Comparison of ENCODE assay signal across 23 cellular contexts in the genomic region with DNA sequence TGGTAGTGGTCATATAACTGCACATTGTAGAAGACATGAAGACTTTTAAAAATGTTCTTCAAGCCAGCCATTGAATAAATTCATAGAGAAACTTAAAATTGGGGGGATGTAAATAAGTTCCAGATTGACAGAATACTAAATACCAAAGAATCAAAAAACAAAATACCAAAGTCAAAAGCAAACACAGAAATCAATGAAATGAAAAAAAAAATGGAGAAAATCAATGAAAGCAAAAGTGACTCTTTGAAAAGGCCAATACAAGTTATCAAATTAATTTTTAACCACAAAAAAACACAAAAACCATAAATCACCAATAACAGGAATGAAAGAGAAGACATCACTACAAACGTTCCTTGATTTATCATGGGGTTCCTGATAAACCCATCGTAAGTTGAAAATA. TPM values are rescaled to one million over a fixed set of nuclear protein-coding genes. Genes with fewer than 3 reads are reported as not detected.
A peak's percentile ranks its signal among the peaks of the same experiment; 100 is the strongest.
DNase-seq lines count a peak whose midpoint lies in the region; ATAC-seq, FAIRE-seq and TF ChIP-seq lines count a peak whose summit lies in the region.
"Had no signal": no experiment of that assay in that cellular context is flagged by ENCODE, and none has a peak within 500 bp of the region (broad histone marks: within the 10 kb centered on the region; RNA-seq: fewer than 3 reads in every experiment).

No MANE protein-coding gene starts in this region.

- no peaks in the 10 kb centered on the region for H3K9me3 ChIP-seq in smooth muscle cell (replicated peaks; ENCODE audit: low read depth)

- H3K79me2 ChIP-seq in smooth muscle cell (ENCODE audit: low read depth) = peaks cover 16% of the 10 kb centered on the region

- H3K36me3 Mint-ChIP-seq in chondrocyte (ENCODE audit: low read depth) = peaks cover 36% of the 10 kb centered on the region
- peaks cover 45 to 64% of the 10 kb centered on the region in 2 donors for H3K36me3 Mint-ChIP-seq in stimulated activated naive B cell treated with anti-CD40 and anti-IgM and Interleukin-4, amounts not matched to agents 10 μg/mL and 1 μg/mL and 100 μg/mL, for 72 hours

- no peak for TF ChIP-seq POLR2A in GM12892 (IDR thresholded peaks at IDR 0.05; ENCODE audit: low read depth, low read length)

- no peaks in the 10 kb centered on the region for H3K4me1 Mint-ChIP-seq in chondrocyte (ENCODE audit: low read depth)
- H3K4me1 Mint-ChIP-seq in stimulated activated naive B cell treated with anti-CD40 and anti-IgM and Interleukin-4, amounts not matched to agents 10 μg/mL and 1 μg/mL and 100 μg/mL, for 72 hours = peaks cover 7 to 23% of the 10 kb centered on the region in 2 donors

- 94% methylated on average over 2 of the region's 2 CpGs for WGBS in smooth muscle cell (ENCODE audit: low lambda C conversion rate)

- TF ChIP-seq CTCF in D721Med (IDR thresholded peaks at IDR 0.05; ENCODE audit: insufficient read depth, missing control alignments) = no peak
- no peak for TF ChIP-seq CTCF in chondrocyte (IDR thresholded peaks at IDR 0.05)
- TF ChIP-seq CTCF in smooth muscle cell (IDR thresholded peaks at IDR 0.05; ENCODE audit: borderline replicate concordance, insufficient read depth, poor library complexity, severe bottlenecking) = no peak

- no peak overlapping the region for H3K9ac ChIP-seq in smooth muscle cell (ENCODE audit: low read depth)
- H3K9ac ChIP-seq: BLaER1 had no signal

- H3K27ac Mint-ChIP-seq in chondrocyte (ENCODE audit: unreplicated experiment) = peak overlapping the region; percentile 30
- peak overlapping the region; percentile 9 for H3K27ac Mint-ChIP-seq in stimulated activated naive B cell treated with anti-CD40 and anti-IgM and Interleukin-4, amounts not matched to agents 10 μg/mL and 1 μg/mL and 100 μg/mL, for 72 hours
- H3K27ac Mint-ChIP-seq: CD4-positive, alpha-beta memory T cell; CD4-positive, CD25-positive, alpha-beta regulatory T cell; CD8-positive, alpha-beta memory T cell had no signal

- peaks cover 15% of the 10 kb centered on the region for H3K9me3 Mint-ChIP-seq in chondrocyte (ENCODE audit: low read depth)
- H3K9me3 Mint-ChIP-seq in stimulated activated naive B cell treated with anti-CD40 and anti-IgM and Interleukin-4, amounts not matched to agents 10 μg/mL and 1 μg/mL and 100 μg/mL, for 72 hours = peaks cover 6 to 17% of the 10 kb centered on the region in 2 donors

- no peak for ATAC-seq in stimulated activated naive B cell treated with anti-CD40 and anti-IgM and Interleukin-4, amounts not matched to agents 10 μg/mL and 1 μg/mL and 100 μg/mL, for 72 hours (replicated peaks)

- no peaks in the 10 kb centered on the region for H3K4me1 ChIP-seq in smooth muscle cell (ENCODE audit: low read depth)
- H3K4me1 ChIP-seq: BE2C, BLaER1 had no signal

- H3K4me3 Mint-ChIP-seq in chondrocyte (ENCODE audit: unreplicated experiment) = no peak overlapping the region
- no peak overlapping the region for H3K4me3 Mint-ChIP-seq in stimulated activated naive B cell treated with anti-CD40 and anti-IgM and Interleukin-4, amounts not matched to agents 10 μg/mL and 1 μg/mL and 100 μg/mL, for 72 hours
- H3K4me3 Mint-ChIP-seq: CD14-positive monocyte; CD4-positive, alpha-beta memory T cell; CD4-positive, CD25-positive, alpha-beta regulatory T cell; CD8-positive, alpha-beta memory T cell had no signal

- no peak overlapping the region for H3K27ac ChIP-seq in smooth muscle cell (ENCODE audit: low read depth)
- H3K27ac ChIP-seq: BLaER1 had no signal

- FAIRE-seq in D721Med (lab: Jason Lieb, UNC) (peak; percentile 76), GM19239 (lab: Jason Lieb, UNC) (peak; percentile 23), GM12892 (lab: Jason Lieb, UNC) (no peak)
- FAIRE-seq: A204.1, G401.6, GM12891, GM18507 had no signal

- H3K4me3 ChIP-seq in smooth muscle cell = no peak overlapping the region
- H3K4me3 ChIP-seq: BLaER1 had no signal

- no peaks in the 10 kb centered on the region for H4K20me1 ChIP-seq in smooth muscle cell (ENCODE audit: low read depth)
- H4K20me1 ChIP-seq: BLaER1 had no signal

- no peak overlapping the region for H3K4me2 ChIP-seq in smooth muscle cell
- H3K4me2 ChIP-seq: BLaER1 had no signal

- no peaks in the 10 kb centered on the region for H3K27me3 ChIP-seq in smooth muscle cell (ENCODE audit: low read depth)
- H3K27me3 ChIP-seq: BE2C, BLaER1 had no signal

- H2AFZ ChIP-seq in smooth muscle cell (ENCODE audit: low read depth) = no peak overlapping the region

- DNase-seq in D721Med (ENCODE audit: insufficient read length, low spot score) (no peak), GM19239 (ENCODE audit: insufficient read length, low spot score) (no peak), chondrocyte (ENCODE audit: low spot score) (no peak), smooth muscle cell (lab: John Stamatoyannopoulos, UW; ENCODE audit: unreplicated experiment) (no peak), GM12892 (ENCODE audit: insufficient read length) (no peak)
- DNase-seq in stimulated activated naive B cell treated with anti-CD40 and anti-IgM and Interleukin-4, amounts not matched to agents 10 μg/mL and 1 μg/mL and 100 μg/mL, for 72 hours = no peak
- DNase-seq in activated CD4-positive, CD25-positive, alpha-beta regulatory T cell treated with anti-CD3 and anti-CD28 coated beads, Interleukin-2, amount 50 U/mL, for 72 hours = no peak
- DNase-seq: 8988T; ACHN; BE2C; C1 segment of cervical spinal cord; CD4-positive, alpha-beta memory T cell; CD4-positive, CD25-positive, alpha-beta regulatory T cell; CD8-positive, alpha-beta memory T cell; COR-L47; DMS79 treated with DMSO at 0.1 percent for 48 hours; GF-D8 had no signal

- H3F3A ChIP-seq in smooth muscle cell (ENCODE audit: low read depth) = no peaks in the 10 kb centered on the region

- H3K27me3 Mint-ChIP-seq in chondrocyte (ENCODE audit: low read depth) = no peaks in the 10 kb centered on the region
- no peaks in the 10 kb centered on the region for H3K27me3 Mint-ChIP-seq in stimulated activated naive B cell treated with anti-CD40 and anti-IgM and Interleukin-4, amounts not matched to agents 10 μg/mL and 1 μg/mL and 100 μg/mL, for 72 hours
- H3K27me3 Mint-ChIP-seq: CD4-positive, alpha-beta memory T cell; CD8-positive, alpha-beta memory T cell had no signal

- H3K36me3 ChIP-seq in smooth muscle cell (ENCODE audit: low read depth) = peaks cover 21% of the 10 kb centered on the region

RNA-seq across cellular contexts. Expression of a gene that starts 25.6 kb away (rescaled TPM):
- 50.7 to 60.1 TPM (median 59.1 TPM) in 3 replicates for total RNA-seq in chondrocyte
- 32.7 and 39.7 TPM in 2 replicates for total RNA-seq in smooth muscle cell
- polyA plus RNA-seq in smooth muscle cell = 9.8 and 12.0 TPM in 2 replicates
- 17.0 TPM for polyA plus RNA-seq in GM12892 (2012; ENCODE audit: missing spikeins)
